8 cellular contexts compared by ENCODE assay signal in genomic region chr3:122245513-122246174, GRCh38.
A peak's percentile ranks its signal among the peaks of the same experiment; 100 is the strongest.
DNase-seq lines count a peak whose midpoint lies in the region; ATAC-seq and TF ChIP-seq lines count a peak whose summit lies in the region.

No MANE protein-coding gene starts in this region.

- H3K4me3 Mint-ChIP-seq in activated B cell treated with CpG ODN at 0.5 μM for 24 hours (peak overlapping the region; percentile 78), neural progenitor cell (no peak overlapping the region)

- POLR2A ChIA-PET in activated B cell treated with CpG ODN at 0.5 μM for 24 hours (lab: Charles Lee): interaction anchor here (1.4 kb wide), 1 partner anchor 12 kb away, joined by 7 read pairs; no protein-coding TSS in a partner anchor

- H2AFZ ChIP-seq in GM23248 (peak overlapping the region; percentile 8; the same call in 1 of the 2 replicates), neural progenitor cell (replicated peaks) (no peak overlapping the region)

- ATAC-seq in activated B cell treated with CpG ODN at 0.5 μM for 24 hours (ENCODE audit: low read depth) (peak; percentile 14), left lung (peak; percentile 23), GM18498 (IDR thresholded peaks at IDR 0.05; ENCODE audit: unreplicated experiment) (no peak), HG02571 (IDR thresholded peaks at IDR 0.05; ENCODE audit: unreplicated experiment) (no peak)

- no peak overlapping the region for H3K27ac ChIP-seq in GM23248
- H3K27ac ChIP-seq in left lung: peak overlapping the region; percentile 15 to 85
- H3K27ac ChIP-seq in neural progenitor cell: no peak overlapping the region

- peaks cover 68% of the 10 kb centered on the region for H3K27me3 ChIP-seq in BE2C
- H3K27me3 ChIP-seq in GM23248 (replicated peaks; ENCODE audit: insufficient read depth): peaks cover 17% of the 10 kb centered on the region
- H3K27me3 ChIP-seq in left lung: no peaks in the 10 kb centered on the region
- peaks cover 25% of the 10 kb centered on the region for H3K27me3 ChIP-seq in neural progenitor cell

- intact Hi-C loops in activated B cell treated with CpG ODN at 0.5 μM for 24 hours (cut with micrococcal nuclease) (loop anchor here (1.0 to 5.0 kb wide), 2 partner anchors 12 to 248 kb away; no protein-coding TSS in a partner anchor), left lung (cut with DNase I) (no loop called here)

- H3K4me1 ChIP-seq in BE2C: no peaks in the 10 kb centered on the region
- H3K4me1 ChIP-seq in GM23248 (ENCODE audit: insufficient read depth): peaks cover 7% of the 10 kb centered on the region; the same call in 1 of the 2 replicates
- peaks cover 0 to 22% of the 10 kb centered on the region in 2 donors for H3K4me1 ChIP-seq in left lung
- no peaks in the 10 kb centered on the region for H3K4me1 ChIP-seq in neural progenitor cell

- H4K20me1 ChIP-seq in GM23248 (ENCODE audit: insufficient read depth): no peaks in the 10 kb centered on the region
- H4K20me1 ChIP-seq in neural progenitor cell (ENCODE audit: low read depth): no peaks in the 10 kb centered on the region

- H3K4me1 Mint-ChIP-seq in activated B cell treated with CpG ODN at 0.5 μM for 24 hours (peaks cover 30% of the 10 kb centered on the region), neural progenitor cell (peaks cover 5% of the 10 kb centered on the region)

- H3K36me3 Mint-ChIP-seq in activated B cell treated with CpG ODN at 0.5 μM for 24 hours (ENCODE audit: low read depth) (no peaks in the 10 kb centered on the region), neural progenitor cell (no peaks in the 10 kb centered on the region)

- no peak for DNase-seq in BE2C
- peak; percentile 60 for DNase-seq in GM23248
- no peak for DNase-seq in activated B cell treated with CpG ODN at 0.5 μM for 24 hours
- no peak for DNase-seq in left lung
- no peak for DNase-seq in C1 segment of cervical spinal cord (lab: John Stamatoyannopoulos, UW)
- DNase-seq in neural progenitor cell (ENCODE audit: low spot score): no peak

- H3K27ac Mint-ChIP-seq in activated B cell treated with CpG ODN at 0.5 μM for 24 hours (peak overlapping the region; percentile 53), neural progenitor cell (no peak overlapping the region)

- H3K27me3 Mint-ChIP-seq in activated B cell treated with CpG ODN at 0.5 μM for 24 hours (peaks cover under 1% of the 10 kb centered on the region), neural progenitor cell (ENCODE audit: insufficient read depth, low read depth) (peaks cover 4% of the 10 kb centered on the region)

- H3K4me3 ChIP-seq in BE2C (ENCODE audit: low read depth, low read length) (no peak overlapping the region), GM23248 (peak overlapping the region; percentile 62), left lung (peak overlapping the region in 1 of 2 donors; percentile 11), neural progenitor cell (no peak overlapping the region)

- H3F3A ChIP-seq in GM23248 (ENCODE audit: insufficient read depth): 0 out of 2 replicates have a peak, but pooled peaks cover 4% of the 10 kb centered on the region
- H3F3A ChIP-seq in neural progenitor cell (ENCODE audit: low read depth): no peaks in the 10 kb centered on the region

- no peaks in the 10 kb centered on the region for H3K9me2 ChIP-seq in GM23248 (ENCODE audit: insufficient read depth)

- no peaks in the 10 kb centered on the region for H3K9me3 ChIP-seq in BE2C
- H3K9me3 ChIP-seq in GM23248 (ENCODE audit: low read depth): no peaks in the 10 kb centered on the region
- H3K9me3 ChIP-seq in left lung: no peaks in the 10 kb centered on the region
- H3K9me3 ChIP-seq in neural progenitor cell (ENCODE audit: low read depth): no peaks in the 10 kb centered on the region

- H3K9ac ChIP-seq in GM23248 (peak overlapping the region; percentile 15; the same call in 1 of the 2 replicates), neural progenitor cell (no peak overlapping the region)

- in situ Hi-C loops in GM23248 (cut with MboI): no loop called here

- peak; percentile 29 for TF ChIP-seq CTCF in BE2C (IDR thresholded peaks at IDR 0.05; ENCODE audit: low read depth, low read length)
- peak; percentile 69 for TF ChIP-seq CTCF in activated B cell treated with CpG ODN at 0.5 μM for 24 hours (IDR thresholded peaks at IDR 0.05)
- peak in 1 of 2 donors; percentile 12 for TF ChIP-seq CTCF in left lung (IDR thresholded peaks at IDR 0.05)
- no peak for TF ChIP-seq CTCF in neural progenitor cell (IDR thresholded peaks at IDR 0.05)

- H3K79me2 ChIP-seq in GM23248 (ENCODE audit: insufficient read depth) (no peaks in the 10 kb centered on the region), neural progenitor cell (ENCODE audit: low read depth) (no peaks in the 10 kb centered on the region)

- H3K4me2 ChIP-seq in GM23248 (ENCODE audit: unreplicated experiment) (peak overlapping the region; percentile 75), neural progenitor cell (no peak overlapping the region)

- CTCF ChIA-PET in activated B cell treated with CpG ODN at 0.5 μM for 24 hours (lab: Charles Lee): interaction anchor here (0.8 to 1.3 kb wide), 3 partner anchors 10 to 14 kb away, joined by 3 read pairs; no protein-coding TSS in a partner anchor

- no peaks in the 10 kb centered on the region for H3K36me3 ChIP-seq in BE2C
- H3K36me3 ChIP-seq in GM23248 (ENCODE audit: low read depth): no peaks in the 10 kb centered on the region
- no peaks in the 10 kb centered on the region for H3K36me3 ChIP-seq in left lung
- H3K36me3 ChIP-seq in neural progenitor cell: no peaks in the 10 kb centered on the region

- no peaks in the 10 kb centered on the region for H3K9me3 Mint-ChIP-seq in activated B cell treated with CpG ODN at 0.5 μM for 24 hours
- H3K9me3 Mint-ChIP-seq in neural progenitor cell: no peaks in the 10 kb centered on the region

- WGBS in GM23248 (ENCODE audit: low coverage in 1 of 2, low lambda C conversion rate in 2 of 2, missing lambda C conversion rate in 2 of 2), 2 experiments: 40% methylated on average over 7 of the region's 7 CpGs

Comparison
In these comparisons a context has a peak if more than half of its experiments do, and no peak if none do; other contexts are left out.
1. H3K27ac ChIP-seq: peak in left lung (2 of 2); none in GM23248 (single experiment) and neural progenitor cell (single experiment).
2. ATAC-seq: peak in activated B cell treated with CpG ODN at 0.5 μM for 24 hours (single experiment) and left lung (single experiment); none in GM18498 (single experiment) and HG02571 (single experiment).